In genomic region chr18:68925268-68925667, GRCh38 we compare ENCODE assay signal across 9 cellular contexts.
DNase-seq lines count a peak whose midpoint lies in the region; ATAC-seq and TF ChIP-seq lines count a peak whose summit lies in the region.
"Had no signal": no experiment of that assay in that cellular context is flagged by ENCODE, and none has a peak within 500 bp of the region (broad histone marks: within the 10 kb centered on the region; RNA-seq: fewer than 3 reads in every experiment).

No MANE protein-coding gene starts in this region.

- ATAC-seq in GM21360 (IDR thresholded peaks at IDR 0.05; ENCODE audit: unreplicated experiment) (peak; percentile 89), HG03521 (IDR thresholded peaks at IDR 0.05; ENCODE audit: unreplicated experiment) (peak; percentile 69)
- ATAC-seq: K562 had no signal

- H3K27me3 Mint-ChIP-seq in chondrocyte (ENCODE audit: low read depth), result no peaks in the 10 kb centered on the region

- in situ Hi-C loops in HAP-1 (cut with MboI; ENCODE audit: low sequenced_read_pairs), result no loop called here

- H3K36me3 Mint-ChIP-seq in chondrocyte (ENCODE audit: low read depth), result no peaks in the 10 kb centered on the region

- H3K27me3 ChIP-seq in HAP-1 (ENCODE audit: low read depth), result no peaks in the 10 kb centered on the region

- DNase-seq in GM10248 (ENCODE audit: extremely low spot score), result peak; percentile 16
- DNase-seq in chondrocyte (ENCODE audit: low spot score), result no peak
- no peak for DNase-seq in COLO668 (lab: John Stamatoyannopoulos, UW; ENCODE audit: unreplicated experiment)
- no peak for DNase-seq in HAP-1 (ENCODE audit: low spot score in 2 of 2)
- no peak for DNase-seq in CD1c-positive myeloid dendritic cell (ENCODE audit: extremely low spot score)
- DNase-seq in NCI-H2171 treated with DMSO at 0.1 percent for 48 hours (lab: John Stamatoyannopoulos, UW), result no peak

- H3K4me1 ChIP-seq in HAP-1, result no peaks in the 10 kb centered on the region

- H3K4me1 Mint-ChIP-seq in chondrocyte (ENCODE audit: low read depth), result no peaks in the 10 kb centered on the region

- CTCF ChIA-PET in GM10248 (lab: Yijun Ruan, JAX), result interaction anchor here (1.1 to 1.5 kb wide), 6 partner anchors 9 to 1534 kb away, joined by 3 to 6 read pairs (median 3); no protein-coding TSS in a partner anchor

- H3K27ac Mint-ChIP-seq in chondrocyte (ENCODE audit: unreplicated experiment), result no peak overlapping the region

- TF ChIP-seq CTCF in GM10248 (IDR thresholded peaks at IDR 0.05; ENCODE audit: control extremely low read depth, extremely low read depth, low read depth, missing control alignments), result peak; percentile 52
- TF ChIP-seq CTCF in chondrocyte (IDR thresholded peaks at IDR 0.05), result peak; percentile 67

- no peaks in the 10 kb centered on the region for H3K9me3 ChIP-seq in HAP-1

- no peak overlapping the region for H3K4me3 Mint-ChIP-seq in chondrocyte (ENCODE audit: unreplicated experiment)

- H3K9me3 Mint-ChIP-seq in chondrocyte (ENCODE audit: low read depth), result peaks cover 6% of the 10 kb centered on the region

- no peaks in the 10 kb centered on the region for H3K36me3 ChIP-seq in HAP-1 (replicated peaks)

- no peak overlapping the region for H3K4me3 ChIP-seq in HAP-1
- H3K4me3 ChIP-seq: K562 had no signal

- POLR2A ChIA-PET in GM10248 (lab: Yijun Ruan, JAX), result no interaction called here
